In genomic region chr5:179679014-179679674, GRCh38 we compare ENCODE assay signal across 9 cellular contexts. TPM values are rescaled to one million over a fixed set of nuclear protein-coding genes. Genes with fewer than 3 reads are reported as not detected.
DNase-seq lines count a peak whose midpoint lies in the region; ATAC-seq and TF ChIP-seq lines count a peak whose summit lies in the region.
"Had no signal": no experiment of that assay in that cellular context is flagged by ENCODE, and none has a peak within 500 bp of the region (broad histone marks: within the 10 kb centered on the region; RNA-seq: fewer than 3 reads in every experiment).

No MANE protein-coding gene starts in this region.

- H3K27ac ChIP-seq in prostate gland (peak overlapping the region; percentile 45 to 86), vagina (peak overlapping the region; percentile 92)

- H3K4me1 ChIP-seq in prostate gland (replicated peaks) (peaks cover 4% of the 10 kb centered on the region), vagina (peaks cover 33% of the 10 kb centered on the region)

- peak; percentile 87 to 91 for DNase-seq in SHP77 (lab: John Stamatoyannopoulos, UW)
- DNase-seq in activated naive CD8-positive, alpha-beta T cell treated with anti-CD3 and anti-CD28 coated beads, Interleukin-2, amount 50 U/mL, for 16 hours (ENCODE audit: low read depth, low spot score) = peak; percentile 8
- DNase-seq in left ventricle myocardium superior = peak; percentile 86
- peak; percentile 58 for DNase-seq in prostate gland (ENCODE audit: low spot score)
- no peak for DNase-seq in vagina (ENCODE audit: extremely low spot score in 2 of 2)

- H3K36me3 ChIP-seq in prostate gland (no peaks in the 10 kb centered on the region), vagina (no peaks in the 10 kb centered on the region)

- no peak for TF ChIP-seq POLR2A in GM18505 (IDR thresholded peaks at IDR 0.05; ENCODE audit: borderline replicate concordance, extremely low read depth, insufficient read depth, insufficient read length)
- TF ChIP-seq POLR2A in prostate gland (IDR thresholded peaks at IDR 0.05) = no peak
- TF ChIP-seq POLR2A in vagina (IDR thresholded peaks at IDR 0.05) = no peak

- peak in 2 of 4 experiments; percentile 19 to 53 for TF ChIP-seq CTCF in prostate gland (IDR thresholded peaks at IDR 0.05)
- peak in 1 of 3 experiments; percentile 16 for TF ChIP-seq CTCF in vagina (IDR thresholded peaks at IDR 0.05)

- ATAC-seq in GM18505 (IDR thresholded peaks at IDR 0.05; ENCODE audit: unreplicated experiment) (peak; percentile 18), HG03135 (IDR thresholded peaks at IDR 0.05; ENCODE audit: unreplicated experiment) (peak; percentile 9), left ventricle myocardium superior (peak; percentile 65), HG02798 (IDR thresholded peaks at IDR 0.05; ENCODE audit: poor library complexity, unreplicated experiment) (no peak)

- H3K4me3 ChIP-seq in prostate gland (peak overlapping the region; percentile 64 to 79), vagina (peak overlapping the region; percentile 59 to 93)

- WGBS in prostate gland = 18% methylated on average over 41 of the region's 41 CpGs

- no peaks in the 10 kb centered on the region for H3K9me3 ChIP-seq in prostate gland
- no peaks in the 10 kb centered on the region for H3K9me3 ChIP-seq in vagina

- intact Hi-C loops in left ventricle myocardium superior (cut with micrococcal nuclease) (no loop called here), prostate gland (cut with DNase I) (loop anchor here (2.0 kb wide), 2 partner anchors 20 to 54 kb away; partner anchors contain the start of genes CANX and MAML1), vagina (cut with DNase I) (no loop called here)

- H3K27me3 ChIP-seq in prostate gland (replicated peaks; ENCODE audit: insufficient read depth) (no peaks in the 10 kb centered on the region), vagina (no peaks in the 10 kb centered on the region)

RNA-seq across cellular contexts. Expression of gene CBY3, which starts 1.7 kb away (rescaled TPM):
- total RNA-seq in left ventricle myocardium superior (not detected), prostate gland (1 to 10 TPM in 1 of 2 donors, not detected in 1; 5.0 TPM), vagina (not detected)
- total RNA-seq: subcutaneous adipose tissue had no signal

RNA-seq across cellular contexts. Expression of gene CANX, which starts 19.6 kb away (rescaled TPM):
- total RNA-seq in left ventricle myocardium superior = 465 TPM
- total RNA-seq in prostate gland = 100 to 1,000 TPM; 341 to 468 TPM
- 208 TPM for total RNA-seq in vagina

RNA-seq across cellular contexts. Expression of gene MAML1, which starts 53.5 kb away (rescaled TPM):
- total RNA-seq in left ventricle myocardium superior (13.5 TPM), prostate gland (10 to 100 TPM; 33.9 to 54.7 TPM), vagina (25.3 TPM)

RNA-seq across cellular contexts. Expression of gene HNRNPH1, which starts 55.7 kb away (rescaled TPM):
- 230 TPM for total RNA-seq in left ventricle myocardium superior
- 100 to 1,000 TPM; 260 to 398 TPM for total RNA-seq in prostate gland
- total RNA-seq in vagina = 483 TPM

Comparison
In these comparisons a context has a peak if more than half of its experiments do, and no peak if none do; other contexts are left out.
1. DNase-seq: peak in SHP77 (2 of 2), activated naive CD8-positive, alpha-beta T cell treated with anti-CD3 and anti-CD28 coated beads, Interleukin-2, amount 50 U/mL, for 16 hours (single experiment), left ventricle myocardium superior (single experiment) and prostate gland (single experiment); none in vagina (0 of 2).